ENCODE assay signal across 8 cellular contexts in genomic region chr4:176123710-176124407, GRCh38. TPM values are rescaled to one million over a fixed set of nuclear protein-coding genes. Genes with fewer than 3 reads are reported as not detected.
DNase-seq lines count a peak whose midpoint lies in the region; ATAC-seq, FAIRE-seq and TF ChIP-seq lines count a peak whose summit lies in the region.

No MANE protein-coding gene starts in this region.

- no peak overlapping the region for H3K9ac ChIP-seq in BLaER1 treated with 17β-estradiol and CSF1 and Interleukin-3, amounts not matched to agents 10 nM and 100 nM
- no peak overlapping the region for H3K9ac ChIP-seq in Karpas-422 (ENCODE audit: low read length)

- ATAC-seq in GM18502 (IDR thresholded peaks at IDR 0.05; ENCODE audit: poor library complexity, unreplicated experiment) (peak; percentile 100), HG02678 (IDR thresholded peaks at IDR 0.05; ENCODE audit: unreplicated experiment) (peak; percentile 100), pancreas (peak; percentile 61 to 82 (median 79))

- H3K36me3 ChIP-seq in BLaER1 treated with 17β-estradiol and CSF1 and Interleukin-3, amounts not matched to agents 10 nM and 100 nM, result no peaks in the 10 kb centered on the region
- H3K36me3 ChIP-seq in pancreas, result no peaks in the 10 kb centered on the region
- H3K36me3 ChIP-seq in Karpas-422 (ENCODE audit: insufficient read depth, low read length), result no peaks in the 10 kb centered on the region

- no peak overlapping the region for H2AFZ ChIP-seq in Karpas-422 (ENCODE audit: low read length)

- TF ChIP-seq CTCF in pancreas (IDR thresholded peaks at IDR 0.05), result peak; percentile 25 to 44 (median 39)

- no peak for FAIRE-seq in pancreas (lab: Jason Lieb, UNC)

- no peaks in the 10 kb centered on the region for H4K20me1 ChIP-seq in BLaER1 treated with 17β-estradiol and CSF1 and Interleukin-3, amounts not matched to agents 10 nM and 100 nM
- no peaks in the 10 kb centered on the region for H4K20me1 ChIP-seq in Karpas-422 (ENCODE audit: insufficient read depth, low read depth, low read length)

- peak overlapping the region in 6 of 11 experiments; percentile 5 to 69 (median 29); a peak in 7 of 22 replicates for H3K27ac ChIP-seq in BLaER1 treated with 17β-estradiol and CSF1 and Interleukin-3, amounts not matched to agents 10 nM and 100 nM
- H3K27ac ChIP-seq in pancreas (no peak overlapping the region), Karpas-422 (ENCODE audit: low read length) (no peak overlapping the region)

- WGBS in pancreas, 2 donors, result 56 to 58% methylated on average over 4 of the region's 4 CpGs

- no peaks in the 10 kb centered on the region for H3K79me2 ChIP-seq in Karpas-422 (ENCODE audit: low read length)

- peak; percentile 63 for DNase-seq in NCI-H2227 (lab: John Stamatoyannopoulos, UW; ENCODE audit: unreplicated experiment)
- peak; percentile 46 for DNase-seq in ecto neural progenitor cell (ENCODE audit: low spot score)
- peak in 4 of 6 donors; percentile 6 to 31 (median 22) for DNase-seq in pancreas
- no peak for DNase-seq in NCI-H128 (lab: John Stamatoyannopoulos, UW; ENCODE audit: unreplicated experiment)
- DNase-seq in Karpas-422, result no peak

- no peaks in the 10 kb centered on the region for H3K9me2 ChIP-seq in Karpas-422 (replicated peaks; ENCODE audit: insufficient read depth, low read length)

- intact Hi-C loops in pancreas (cut with DNase I), result no loop called here

- peaks cover 6 to 16% (median 12%) of the 10 kb centered on the region in 10 experiments; a peak in 14 of 20 replicates for H3K4me1 ChIP-seq in BLaER1 treated with 17β-estradiol and CSF1 and Interleukin-3, amounts not matched to agents 10 nM and 100 nM
- H3K4me1 ChIP-seq in pancreas, result no peaks in the 10 kb centered on the region
- H3K4me1 ChIP-seq in Karpas-422 (ENCODE audit: low read length), result no peaks in the 10 kb centered on the region

- no peaks in the 10 kb centered on the region for H3K9me3 ChIP-seq in BLaER1 treated with 17β-estradiol and CSF1 and Interleukin-3, amounts not matched to agents 10 nM and 100 nM (replicated peaks in 1 of 11)
- no peaks in the 10 kb centered on the region for H3K9me3 ChIP-seq in pancreas
- no peaks in the 10 kb centered on the region for H3K9me3 ChIP-seq in Karpas-422 (ENCODE audit: low read length)

- peak overlapping the region; percentile 7 to 38 (median 25); a peak in 14 of 22 replicates for H3K4me2 ChIP-seq in BLaER1 treated with 17β-estradiol and CSF1 and Interleukin-3, amounts not matched to agents 10 nM and 100 nM
- H3K4me2 ChIP-seq in Karpas-422 (ENCODE audit: low read depth, low read length, poor library complexity, severe bottlenecking), result no peak overlapping the region

- no peak overlapping the region for H3K4me3 ChIP-seq in BLaER1 treated with 17β-estradiol and CSF1 and Interleukin-3, amounts not matched to agents 10 nM and 100 nM
- H3K4me3 ChIP-seq in pancreas (no peak overlapping the region), Karpas-422 (ENCODE audit: low read length) (no peak overlapping the region)

- no peaks in the 10 kb centered on the region for H3K27me3 ChIP-seq in BLaER1 treated with 17β-estradiol and CSF1 and Interleukin-3, amounts not matched to agents 10 nM and 100 nM
- H3K27me3 ChIP-seq in pancreas (no peaks in the 10 kb centered on the region), Karpas-422 (ENCODE audit: low read length) (no peaks in the 10 kb centered on the region)

RNA-seq across cellular contexts. Expression of gene WDR17, which starts 58.2 kb away (rescaled TPM):
- 1 to 10 TPM; 1.3 to 2.7 (median 2.2) TPM for total RNA-seq in pancreas
- 1 to 10 TPM in 1 of 2 donors, under 1 TPM in 1; 0.68 to 3.0 TPM for polyA plus RNA-seq in pancreas
- 2.2 and 3.8 TPM in 2 replicates for total RNA-seq in Karpas-422 (2014; rRNA removed; shearing (Covaris generic); ENCODE audit: low replicate concordance)

Comparison
In these comparisons a context has a peak if more than half of its experiments do, and no peak if none do; other contexts are left out.
1. H3K27ac ChIP-seq: peak in BLaER1 treated with 17β-estradiol and CSF1 and Interleukin-3, amounts not matched to agents 10 nM and 100 nM (6 of 11); none in pancreas (0 of 4) and Karpas-422 (single experiment).
2. DNase-seq: peak in NCI-H2227 (single experiment), ecto neural progenitor cell (single experiment) and pancreas (4 of 6); none in NCI-H128 (single experiment) and Karpas-422 (single experiment).
3. Peak in every context shown above with its lines, with median percentiles within 50 percentile points of each other: ATAC-seq.